Comparison of ENCODE assay signal across 18 cellular contexts in the genomic region with DNA sequence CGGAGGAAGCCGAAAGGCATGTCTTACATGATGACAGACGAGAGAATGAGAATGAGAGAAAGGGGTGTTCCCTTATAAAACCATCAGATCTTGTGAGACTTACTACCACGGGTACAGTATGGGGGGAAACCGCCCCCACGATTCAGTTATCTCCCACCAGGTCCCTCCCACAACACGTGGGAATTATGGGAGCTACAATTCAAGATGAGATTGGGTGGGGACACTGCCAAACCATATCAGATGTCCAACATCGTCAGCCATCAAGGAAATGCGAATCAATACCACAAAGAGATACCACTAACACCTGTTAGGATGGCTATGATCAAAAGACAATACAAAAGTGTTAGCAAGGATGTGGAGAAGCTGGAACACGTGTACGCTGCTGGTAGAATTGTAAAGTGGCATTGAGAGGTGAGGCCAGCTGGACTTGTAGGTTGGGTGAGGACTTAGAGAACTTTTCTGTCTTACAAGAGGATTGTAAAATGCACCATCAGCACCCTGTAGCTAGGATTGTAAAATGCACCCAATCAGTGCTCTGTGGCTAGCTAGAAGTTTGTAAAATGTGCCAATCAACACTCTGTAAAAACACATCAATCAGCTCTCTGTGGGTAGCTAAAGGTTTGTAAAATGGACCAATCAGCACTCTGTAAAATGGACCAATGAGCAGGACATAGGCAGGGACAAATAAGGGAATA. TPM values are rescaled to one million over a fixed set of nuclear protein-coding genes. Genes with fewer than 3 reads are reported as not detected.
DNase-seq lines count a peak whose midpoint lies in the region; ATAC-seq, FAIRE-seq and TF ChIP-seq lines count a peak whose summit lies in the region.
"Had no signal": no experiment of that assay in that cellular context is flagged by ENCODE, and none has a peak within 500 bp of the region (broad histone marks: within the 10 kb centered on the region; RNA-seq: fewer than 3 reads in every experiment).

No MANE protein-coding gene starts in this region.

- no peak overlapping the region for H3K27ac ChIP-seq in CD4-positive, alpha-beta memory T cell (ENCODE audit: low read depth, low read length)
- peak overlapping the region; percentile 36 for H3K27ac ChIP-seq in OCI-LY7 (ENCODE audit: low read depth, low read length, poor library complexity, severe bottlenecking)
- no peak overlapping the region for H3K27ac ChIP-seq in H1 (ENCODE audit: low read depth, low read length)
- H3K27ac ChIP-seq in sigmoid colon, result peak overlapping the region; percentile 5 to 94 (median 57)
- H3K27ac ChIP-seq: KMS-11 had no signal

- H2AK5ac ChIP-seq in H1 (ENCODE audit: low read depth, low read length), result no peak overlapping the region

- H2BK120ac ChIP-seq in H1 (replicated peaks; ENCODE audit: low read depth, low read length), result no peak overlapping the region

- H4K5ac ChIP-seq in H1 (ENCODE audit: insufficient read length, low read depth, low read length), result no peak overlapping the region

- CTCF ChIA-PET in CD4-positive, alpha-beta memory T cell (lab: Charles Lee; ENCODE audit: partially characterized antibody), result interaction anchor here (0.5 to 1.4 kb wide), 3 partner anchors 13 to 928 kb away, joined by 3 to 4 read pairs (median 4); no protein-coding TSS in a partner anchor
- CTCF ChIA-PET in OCI-LY7 (lab: Charles Lee; ENCODE audit: unreplicated experiment) (interaction anchor here (0.6 kb wide), 1 partner anchor 45 kb away, joined by 3 read pairs; no protein-coding TSS in a partner anchor), H1 (lab: Charles Lee; ENCODE audit: partially characterized antibody) (interaction anchor here (0.8 to 2.1 kb wide), 7 partner anchors 9 to 56 kb away, joined by 3 to 9 read pairs (median 3); no protein-coding TSS in a partner anchor)

- H3K27me3 ChIP-seq in CD4-positive, alpha-beta memory T cell (ENCODE audit: insufficient read depth, low read length), result no peaks in the 10 kb centered on the region
- H3K27me3 ChIP-seq in H1 (replicated peaks in 1 of 4; ENCODE audit: control insufficient read depth in 3 of 4, extremely low read depth in 1 of 4, insufficient read depth in 3 of 4, low read length in 3 of 4) (no peaks in the 10 kb centered on the region), sigmoid colon (no peaks in the 10 kb centered on the region)
- H3K27me3 ChIP-seq: adrenal gland had no signal

- peaks cover 19 to 41% (median 30%) of the 10 kb centered on the region in 4 donors for H3K4me1 Mint-ChIP-seq in CD4-positive, alpha-beta memory T cell
- H3K4me1 Mint-ChIP-seq in CD14-positive monocyte, result peaks cover 23% of the 10 kb centered on the region

- H4K20me1 ChIP-seq in OCI-LY7 (ENCODE audit: insufficient read depth, low read length) (0 out of 2 replicates have a peak, but pooled peaks cover 6% of the 10 kb centered on the region), H1 (replicated peaks in 1 of 2; ENCODE audit: control insufficient read depth in 1 of 2, insufficient read depth in 2 of 2, low read length in 2 of 2) (peaks cover 4 to 10% of the 10 kb centered on the region in 2 experiments)

- no peak overlapping the region for H3K23ac ChIP-seq in H1 (ENCODE audit: insufficient read length)

- H3K9me3 Mint-ChIP-seq in CD4-positive, alpha-beta memory T cell, result no peaks in the 10 kb centered on the region
- H3K9me3 Mint-ChIP-seq in CD14-positive monocyte, result peaks cover 0 to 2% (median 0%) of the 10 kb centered on the region in 7 donors
- H3K9me3 Mint-ChIP-seq: activated T-cell treated with anti-CD3 and anti-CD28 coated beads, Interleukin-2, amount 50 U/mL, for 72 hours had no signal

- H3K27me3 Mint-ChIP-seq in CD4-positive, alpha-beta memory T cell, result no peaks in the 10 kb centered on the region
- H3K27me3 Mint-ChIP-seq in CD14-positive monocyte (ENCODE audit: low read depth in 3 of 3), result no peaks in the 10 kb centered on the region

- TF ChIP-seq EP300 in H1 (IDR thresholded peaks at IDR 0.05; ENCODE audit: borderline replicate concordance in 1 of 2, low read depth in 2 of 2, low read length in 2 of 2) (no peak), sigmoid colon (IDR thresholded peaks at IDR 0.05) (no peak)

- H4K8ac ChIP-seq in H1 (ENCODE audit: extremely low read depth, insufficient read depth, low read length), result no peak overlapping the region

- DNase-seq in CD4-positive, alpha-beta memory T cell, result no peak
- DNase-seq in OCI-LY7 (ENCODE audit: low spot score) (peak; percentile 17), H1 (ENCODE audit: low read depth in 1 of 2, low spot score in 2 of 2) (no peak), sigmoid colon (no peak), CD14-positive monocyte (ENCODE audit: low spot score) (no peak), NCI-H146 treated with DMSO at 0.1 percent for 48 hours (lab: John Stamatoyannopoulos, UW; ENCODE audit: unreplicated experiment) (no peak)
- DNase-seq in activated CD4-positive, alpha-beta T cell treated with anti-CD3 and anti-CD28 coated beads for 48 hours, result no peak
- DNase-seq: activated CD4-positive, alpha-beta T cell treated with anti-CD3 and anti-CD28 coated beads, Interleukin-2, amount 50 U/mL, for 48 hours; activated T-cell treated with anti-CD3 and anti-CD28 coated beads, Interleukin-2, amount 50 U/mL, for 72 hours; adrenal gland; cerebellar nuclear complex; left ventricle myocardium superior; NCI-H1105 treated with DMSO at 0.1 percent for 48 hours; NCI-H774; substantia nigra had no signal

- H3K9me2 ChIP-seq in OCI-LY7 (ENCODE audit: insufficient read depth, low read length), result no peaks in the 10 kb centered on the region

- 87% methylated on average over 11 of the region's 11 CpGs; no CpG with 5 or more reads in 1 of the 2 experiments for WGBS in H1 (ENCODE audit: extremely low coverage in 1 of 2, insufficient coverage in 1 of 2, insufficient read length in 1 of 2, insufficient replicate concordance in 2 of 2, low coverage in 1 of 2, low lambda C conversion rate in 2 of 2, missing lambda C conversion rate in 1 of 2), 2 experiments
- WGBS in sigmoid colon, 2 donors, result 80 to 88% methylated on average over 11 of the region's 11 CpGs

- no peak overlapping the region for H4K91ac ChIP-seq in H1 (replicated peaks; ENCODE audit: insufficient read length, low read length)

- no peak for TF ChIP-seq RAD21 in H1 (IDR thresholded peaks at IDR 0.05 in 1 of 2, conservative IDR thresholded peaks at IDR 0.05 in 1 of 2; ENCODE audit: low read depth in 2 of 2, low read length in 2 of 2)

- no peak overlapping the region for H3K56ac ChIP-seq in H1 (replicated peaks; ENCODE audit: insufficient read length, low read depth, low read length)

- H3K18ac ChIP-seq in H1 (ENCODE audit: extremely low read depth, low read length), result no peak overlapping the region

- no peak for FAIRE-seq in H1 (lab: Jason Lieb, UNC)
- FAIRE-seq: RCC 7860 had no signal

- H2AFZ ChIP-seq in OCI-LY7 (ENCODE audit: low read length), result no peak overlapping the region
- no peak overlapping the region for H2AFZ ChIP-seq in H1 (ENCODE audit: low read length)

- no peak for TF ChIP-seq CTCF in OCI-LY7 (conservative IDR thresholded peaks at IDR 0.05; ENCODE audit: low read length)
- TF ChIP-seq CTCF in H1 (IDR thresholded peaks at IDR 0.05; ENCODE audit: control extremely low read depth in 1 of 3, insufficient read depth in 1 of 3, low read depth in 1 of 3, low read length in 3 of 3), result no peak
- TF ChIP-seq CTCF in sigmoid colon (IDR thresholded peaks at IDR 0.05), result no peak
- TF ChIP-seq CTCF in CD14-positive monocyte (IDR thresholded peaks at IDR 0.05), result no peak

- no peak overlapping the region for H3K4me3 ChIP-seq in CD4-positive, alpha-beta memory T cell (ENCODE audit: low read length in 2 of 2)
- H3K4me3 ChIP-seq in OCI-LY7 (ENCODE audit: low read depth, low read length, poor library complexity, severe bottlenecking) (no peak overlapping the region), H1 (ENCODE audit: extremely low read depth in 1 of 4, insufficient read depth in 2 of 4, low read depth in 3 of 4, low read length in 4 of 4) (no peak overlapping the region), sigmoid colon (no peak overlapping the region)
- H3K4me3 ChIP-seq: adrenal gland had no signal

- H3K4me1 ChIP-seq in CD4-positive, alpha-beta memory T cell (ENCODE audit: insufficient read depth, low read length), result no peaks in the 10 kb centered on the region
- H3K4me1 ChIP-seq in OCI-LY7 (ENCODE audit: insufficient read depth, low read length, poor library complexity, severe bottlenecking) (peaks cover 72% of the 10 kb centered on the region), H1 (replicated peaks in 1 of 4; ENCODE audit: control insufficient read depth in 3 of 4, insufficient read depth in 4 of 4, low read length in 3 of 4) (peaks cover 2 to 25% (median 12%) of the 10 kb centered on the region in 4 experiments), sigmoid colon (peaks cover 0 to 95% (median 92%) of the 10 kb centered on the region in 4 donors)

- intact Hi-C loops in CD4-positive, alpha-beta memory T cell (cut with micrococcal nuclease), result no loop called here
- intact Hi-C loops in OCI-LY7 (cut with micrococcal nuclease; ENCODE audit: unreplicated experiment), result no loop called here
- intact Hi-C loops in sigmoid colon (cut with DNase I), result loop anchor here (10.0 kb wide), 1 partner anchor 511 kb away; no protein-coding TSS in a partner anchor
- intact Hi-C loops in CD14-positive monocyte (cut with micrococcal nuclease), result no loop called here

- no peak overlapping the region for H2BK5ac ChIP-seq in H1 (ENCODE audit: low read depth, low read length)

- no peak overlapping the region for H2BK20ac ChIP-seq in H1 (ENCODE audit: low read length)

- peak overlapping the region; percentile 50; the same call in 1 of the 2 replicates for H2BK12ac ChIP-seq in H1 (ENCODE audit: low read depth, low read length)

- POLR2A ChIA-PET in CD4-positive, alpha-beta memory T cell (lab: Charles Lee; ENCODE audit: partially characterized antibody), result no interaction called here
- POLR2A ChIA-PET in OCI-LY7 (lab: Charles Lee), result interaction anchor here (0.7 to 2.1 kb wide), 6 partner anchors 9 to 232 kb away, joined by 3 to 7 read pairs (median 4); no protein-coding TSS in a partner anchor
- POLR2A ChIA-PET in H1 (lab: Charles Lee; ENCODE audit: partially characterized antibody), result interaction anchor here (0.6 kb wide), 1 partner anchor 51 kb away, joined by 3 read pairs; no protein-coding TSS in a partner anchor

- H3K79me2 ChIP-seq in OCI-LY7 (ENCODE audit: insufficient read depth, low read depth, low read length) (peaks cover 79% of the 10 kb centered on the region), H1 (ENCODE audit: control insufficient read depth in 1 of 2, insufficient read depth in 2 of 2, low read length in 2 of 2) (peaks cover 7 to 87% of the 10 kb centered on the region in 2 experiments)

- peaks cover 14 to 15% of the 10 kb centered on the region in 2 donors for H3K36me3 Mint-ChIP-seq in CD4-positive, alpha-beta memory T cell
- H3K36me3 Mint-ChIP-seq in CD14-positive monocyte, result peaks cover 24 to 32% of the 10 kb centered on the region in 2 donors

- peak overlapping the region in 4 of 7 donors; percentile 4 to 77 (median 40) for H3K27ac Mint-ChIP-seq in CD4-positive, alpha-beta memory T cell
- peak overlapping the region in 2 of 7 donors; percentile 15 to 38 for H3K27ac Mint-ChIP-seq in CD14-positive monocyte
- H3K27ac Mint-ChIP-seq: activated T-cell treated with anti-CD3 and anti-CD28 coated beads, Interleukin-2, amount 50 U/mL, for 72 hours had no signal

- no TSS peak for BruUV-seq in OCI-LY7 (replicated peaks; lab: Mats Ljungman, UMichigan)

- no peaks in the 10 kb centered on the region for H3K36me3 ChIP-seq in CD4-positive, alpha-beta memory T cell (ENCODE audit: insufficient read depth, low read length)
- H3K36me3 ChIP-seq in OCI-LY7 (ENCODE audit: insufficient read depth, low read length) (peaks cover 12% of the 10 kb centered on the region; the same call in 1 of the 2 replicates), H1 (ENCODE audit: control insufficient read depth in 2 of 4, insufficient read depth in 4 of 4, low read length in 3 of 4) (peaks cover 0 to 2% (median under 1%) of the 10 kb centered on the region in 4 experiments; a peak in 2 of 8 replicates), sigmoid colon (no peaks in the 10 kb centered on the region)

- H2BK15ac ChIP-seq in H1 (ENCODE audit: low read length), result no peak overlapping the region

- no peaks in the 10 kb centered on the region for H3K9me3 ChIP-seq in CD4-positive, alpha-beta memory T cell (ENCODE audit: control insufficient read depth in 1 of 2, low read length in 2 of 2)
- no peaks in the 10 kb centered on the region for H3K9me3 ChIP-seq in OCI-LY7 (ENCODE audit: low read length)
- H3K9me3 ChIP-seq in H1 (ENCODE audit: insufficient read depth in 2 of 2, low read depth in 1 of 2, low read length in 1 of 2), result no peaks in the 10 kb centered on the region
- H3K9me3 ChIP-seq in sigmoid colon, result no peaks in the 10 kb centered on the region
- H3K9me3 ChIP-seq: adrenal gland had no signal

- no peak overlapping the region for H3K4me3 Mint-ChIP-seq in CD4-positive, alpha-beta memory T cell
- H3K4me3 Mint-ChIP-seq in CD14-positive monocyte, result no peak overlapping the region
- H3K4me3 Mint-ChIP-seq: activated T-cell treated with anti-CD3 and anti-CD28 coated beads, Interleukin-2, amount 50 U/mL, for 72 hours had no signal

- H3K4me2 ChIP-seq in OCI-LY7 (ENCODE audit: low read length) (peak overlapping the region; percentile 36; the same call in 1 of the 2 replicates), H1 (ENCODE audit: insufficient read depth in 1 of 2, low read depth in 2 of 2, low read length in 2 of 2) (no peak overlapping the region)
- H3K4me2 ChIP-seq: KMS-11 had no signal

- H3K23me2 ChIP-seq in H1 (ENCODE audit: low read depth, low read length), result no peaks in the 10 kb centered on the region

- TF ChIP-seq POLR2A in H1 (IDR thresholded peaks at IDR 0.05; ENCODE audit: control extremely low read depth in 1 of 2, low read depth in 2 of 2, low read length in 2 of 2), result no peak
- TF ChIP-seq POLR2A in sigmoid colon (IDR thresholded peaks at IDR 0.05), result no peak

- no peak for ATAC-seq in HG03039 (IDR thresholded peaks at IDR 0.05; ENCODE audit: unreplicated experiment)
- ATAC-seq: activated T-cell treated with anti-CD3 and anti-CD28 coated beads, Interleukin-2, amount 50 U/mL, for 72 hours; left ventricle myocardium superior had no signal

- no peak overlapping the region for H3K4ac ChIP-seq in H1 (replicated peaks; ENCODE audit: insufficient read length, low read depth, low read length)

- no peak overlapping the region for H3K14ac ChIP-seq in H1 (ENCODE audit: insufficient read length)

- no peak overlapping the region for H3K9ac ChIP-seq in H1 (replicated peaks in 1 of 4; ENCODE audit: extremely low read depth in 1 of 4, low read depth in 3 of 4, low read length in 3 of 4)
- H3K9ac ChIP-seq: KMS-11 had no signal

- H3K79me1 ChIP-seq in H1 (ENCODE audit: low read depth, low read length), result peaks cover 9% of the 10 kb centered on the region

RNA-seq across cellular contexts. Expression of a gene that starts 37.5 kb away (rescaled TPM):
- 10 to 100 TPM; 29.2 to 30.3 TPM for total RNA-seq in CD4-positive, alpha-beta memory T cell
- 10 to 100 TPM; 15.1 to 21.9 TPM for polyA plus RNA-seq in CD4-positive, alpha-beta memory T cell
- total RNA-seq in OCI-LY7 (2014; rRNA removed; shearing (Covaris generic)), result 27.9 and 36.1 TPM in 2 replicates
- total RNA-seq in OCI-LY7 (2022) (55.9 and 74.5 TPM in 2 replicates), sigmoid colon (10 to 100 TPM; 26.4 to 56.5 (median 50.5) TPM)
- total RNA-seq in H1 (2021; fragmentation: NEBNext Ultra II Directional; extraction: Animal tissue kit (Norgen Biotek cat#: 25700)), result 41.9 and 45.1 TPM in 2 replicates
- polyA plus RNA-seq in H1 (2011; rRNA removed) (50.0 and 61.4 TPM in 2 replicates), sigmoid colon (10 to 100 TPM; 27.0 to 41.5 (median 29.4) TPM), CD14-positive monocyte (10 to 100 TPM in 1 of 2 donors, 1 to 10 TPM in 1; 8.5 to 10.0 TPM)
- 36.8 TPM for polyA plus RNA-seq in H1 (2011; cell fraction: cytosol; rRNA removed)
- 47.2 TPM for polyA plus RNA-seq in H1 (2011; cell fraction: nucleus; rRNA removed)
- 25.0 to 30.9 TPM (median 26.7 TPM) in 4 replicates for polyA plus RNA-seq in H1 (2012, experiment 1 of 2)
- polyA plus RNA-seq in H1 (2012, experiment 2 of 2), result 28.4 TPM
- 33.7 TPM for polyA plus RNA-seq in H1 (2013, experiment 1 of 2)
- polyA plus RNA-seq in H1 (2013, experiment 2 of 2), result 33.3 TPM
- 23.2 and 35.7 TPM in 2 replicates for polyA minus RNA-seq in H1 (2011; rRNA and poly(A)+ RNA removed)
- 23.8 TPM for polyA minus RNA-seq in H1 (2011; cell fraction: cytosol; rRNA and poly(A)+ RNA removed)
- polyA minus RNA-seq in H1 (2011; cell fraction: nucleus; rRNA and poly(A)+ RNA removed), result 46.4 TPM

Comparison
In these comparisons a context has a peak if more than half of its experiments do, and no peak if none do; other contexts are left out.
1. H3K27ac ChIP-seq: peak in OCI-LY7 (single experiment) and sigmoid colon (4 of 4); none in CD4-positive, alpha-beta memory T cell (single experiment) and H1 (single experiment).